In genomic region chr14:21104448-21105060, GRCh38 we compare ENCODE assay signal across 8 cellular contexts. TPM values are rescaled to one million over a fixed set of nuclear protein-coding genes. Genes with fewer than 3 reads are reported as not detected.
A peak's percentile ranks its signal among the peaks of the same experiment; 100 is the strongest.
DNase-seq lines count a peak whose midpoint lies in the region; ATAC-seq, FAIRE-seq and TF ChIP-seq lines count a peak whose summit lies in the region.

No MANE protein-coding gene starts in this region.

- no peak; a peak in 1 of 4 replicates for TF ChIP-seq EP300 in GM12878 (IDR thresholded peaks at IDR 0.05; ENCODE audit: borderline replicate concordance in 1 of 2, control insufficient read depth in 1 of 2, low read depth in 2 of 2, low read length in 2 of 2)

- 13% methylated on average over 8 of the region's 8 CpGs for WGBS in GM12878 (ENCODE audit: insufficient coverage, insufficient replicate concordance, low lambda C conversion rate, missing lambda C conversion rate)

- no peaks in the 10 kb centered on the region; a peak in 1 of 4 replicates for H3K27me3 ChIP-seq in GM12878 (replicated peaks in 1 of 2; ENCODE audit: control insufficient read depth in 2 of 2, insufficient read depth in 2 of 2, low read length in 1 of 2)

- H3K9me3 ChIP-seq in GM12878 (replicated peaks; ENCODE audit: control insufficient read depth, insufficient read depth, low read length): no peaks in the 10 kb centered on the region

- H3K4me3 ChIP-seq in GM08714 (ENCODE audit: low read length): peak overlapping the region; percentile 91
- H3K4me3 ChIP-seq in GM12878: peak overlapping the region; percentile 76

- H3K4me2 ChIP-seq in GM12878 (ENCODE audit: control insufficient read depth, insufficient read depth): peak overlapping the region; percentile 89

- POLR2A ChIA-PET in GM12878 (lab: Charles Lee): interaction anchor here (0.7 to 4.1 kb wide), 6 partner anchors 9 to 406 kb away, joined by 3 to 21 read pairs (median 4); partner anchors contain the start of genes ARHGEF40 and METTL3

- no peaks in the 10 kb centered on the region for H4K20me1 ChIP-seq in GM12878 (ENCODE audit: control insufficient read depth, insufficient read depth)

- peak; percentile 56 for FAIRE-seq in GM12878 (lab: Jason Lieb, UNC)

- H3K36me3 ChIP-seq in GM12878 (ENCODE audit: control insufficient read depth in 2 of 2, insufficient read depth in 2 of 2, low read length in 1 of 2): no peaks in the 10 kb centered on the region

- H3K27ac ChIP-seq in GM12878 (ENCODE audit: control insufficient read depth, insufficient read depth): peak overlapping the region; percentile 92

- peak overlapping the region; percentile 96 for H2AFZ ChIP-seq in GM12878 (ENCODE audit: control insufficient read depth, low read depth, low read length)

- TF ChIP-seq RAD21 in GM12878 (IDR thresholded peaks at IDR 0.05; ENCODE audit: insufficient read depth, low read depth, low read length): peak; percentile 81

- H3K9ac ChIP-seq in GM12878 (ENCODE audit: control insufficient read depth, insufficient read depth, low read length): peak overlapping the region; percentile 93

- peaks cover 29% of the 10 kb centered on the region for H3K4me1 ChIP-seq in GM12878 (ENCODE audit: control insufficient read depth, insufficient read depth, low read length)

- TF ChIP-seq CTCF in GM12878 (IDR thresholded peaks at IDR 0.05 in 2 of 3, conservative IDR thresholded peaks at IDR 0.05 in 1 of 3; ENCODE audit: control insufficient read depth in 2 of 3, extremely low read depth in 1 of 3, insufficient read depth in 1 of 3, low read depth in 3 of 3, low read length in 3 of 3): peak; percentile 95 to 98 (median 95)

- SMC1A ChIA-PET in GM12878 (lab: Charles Lee; ENCODE audit: uncharacterized antibody, unreplicated experiment): interaction anchor here (0.6 to 8.3 kb wide), 19 partner anchors 10 to 452 kb away, joined by 3 to 99 read pairs (median 4); partner anchors contain the start of genes ARHGEF40 and SLC39A2

- DNase-seq in NCI-H1436 (lab: John Stamatoyannopoulos, UW) (peak; percentile 90), T-helper 1 cell (peak in 4 of 5 donors; percentile 50 to 64 (median 56)), GM12878 (ENCODE audit: low read depth, low spot score) (no peak), hypothalamus (lab: John Stamatoyannopoulos, UW) (peak in 47 of 51 donors; percentile 27 to 91 (median 68)), renal cortical epithelial cell (ENCODE audit: low read depth) (peak; percentile 63)

- in situ Hi-C loops in GM12878 (cut with MboI): loop anchor here (5.0 kb wide), 1 partner anchor 87 kb away; no protein-coding TSS in a partner anchor

- no peak for TF ChIP-seq POLR2A in GM12878 (IDR thresholded peaks at IDR 0.05; ENCODE audit: low read depth, low read length)

- ATAC-seq in HG02610 (IDR thresholded peaks at IDR 0.05; ENCODE audit: unreplicated experiment): peak; percentile 34
- peak; percentile 67 for ATAC-seq in GM12878
- ATAC-seq in HG03457 (IDR thresholded peaks at IDR 0.05; ENCODE audit: unreplicated experiment): no peak

- CTCF ChIA-PET in GM12878 (lab: Yijun Ruan, JAX): interaction anchor here (0.6 to 10.6 kb wide), 37 partner anchors 10 to 517 kb away, joined by 3 to 253 read pairs (median 5); partner anchors contain the start of genes ARHGEF40, RNASE13 and RNASE6

- BruUV-seq in GM12878 (replicated peaks; lab: Mats Ljungman, UMichigan): TSS peak; percentile 97

- intact Hi-C loops in GM12878 (cut with micrococcal nuclease; ENCODE audit: unreplicated experiment): loop anchor here (1.0 to 5.0 kb wide), 2 partner anchors 33 to 762 kb away; partner anchors contain the start of gene PARP2

- RAD21 ChIA-PET in GM12878 (lab: Charles Lee; ENCODE audit: unreplicated experiment): interaction anchor here (0.7 to 5.4 kb wide), 13 partner anchors 9 to 350 kb away, joined by 3 to 70 read pairs (median 4); partner anchors contain the start of gene ARHGEF40

- H3K79me2 ChIP-seq in GM12878 (ENCODE audit: control insufficient read depth, insufficient read depth, low read length): no peaks in the 10 kb centered on the region; the same call in 1 of the 2 replicates

RNA-seq across cellular contexts. Expression of gene TMEM253, which starts 3.7 kb away (rescaled TPM):
- not detected in 2 replicates for total RNA-seq in GM12878 (2013; cell fraction: nucleolus; rRNA removed)
- total RNA-seq in GM12878 (2014; rRNA removed) (not detected in 2 replicates), GM12878 (2014; rRNA removed; fragmentation: Illumina TruSeq; extraction: Trizol) (not detected in 2 replicates), GM12878 (2021) (not detected in 2 replicates), renal cortical epithelial cell (0.10 and 0.35 TPM in 2 replicates)
- polyA plus RNA-seq in GM12878 (2011; ENCODE audit: low read depth): not detected
- polyA plus RNA-seq in GM12878 (2011; rRNA removed) (0.09 and 0.11 TPM in 2 replicates), GM12878 (2014; fragmentation: Illumina TruSeq; extraction: Trizol) (not detected in 2 replicates), GM12878 (2014; fragmentation: Nextera tagmentation; extraction: Ambion mirVana) (under 1 TPM in 1 of 2 experiments, not detected in 1; 0.48 TPM), GM12878 (2014; rRNA removed) (not detected in 2 replicates), GM12878 (2016; fragmentation: Nextera tagmentation; extraction: Ambion mirVana) (not detected)
- polyA plus RNA-seq in GM12878 (2011; cell fraction: cytosol; rRNA removed): 0.07 and 0.10 TPM in 2 replicates
- polyA plus RNA-seq in GM12878 (2011; cell fraction: nucleus; rRNA removed): 0.12 and 0.22 TPM in 2 replicates
- not detected in 2 replicates for polyA plus RNA-seq in GM12878 (2012)
- not detected in 2 replicates for polyA minus RNA-seq in GM12878 (2011; rRNA and poly(A)+ RNA removed)
- not detected in 2 replicates for polyA minus RNA-seq in GM12878 (2011; cell fraction: cytosol; rRNA and poly(A)+ RNA removed)
- 0.24 and 0.67 TPM in 2 replicates for polyA minus RNA-seq in GM12878 (2011; cell fraction: nucleus; rRNA and poly(A)+ RNA removed)

RNA-seq across cellular contexts. Expression of gene ZNF219, which starts 6.1 kb away (rescaled TPM):
- 6.5 and 9.3 TPM in 2 replicates for total RNA-seq in GM12878 (2013; cell fraction: nucleolus; rRNA removed)
- total RNA-seq in GM12878 (2014; rRNA removed): 2.6 and 3.3 TPM in 2 replicates
- total RNA-seq in GM12878 (2014; rRNA removed; fragmentation: Illumina TruSeq; extraction: Trizol): 1.4 and 1.5 TPM in 2 replicates
- 4.2 and 6.4 TPM in 2 replicates for total RNA-seq in GM12878 (2021)
- 0.47 TPM for polyA plus RNA-seq in GM12878 (2011; ENCODE audit: low read depth)
- polyA plus RNA-seq in GM12878 (2011; rRNA removed): 1.6 and 2.2 TPM in 2 replicates
- polyA plus RNA-seq in GM12878 (2011; cell fraction: cytosol; rRNA removed): 3.4 and 5.2 TPM in 2 replicates
- polyA plus RNA-seq in GM12878 (2011; cell fraction: nucleus; rRNA removed): 13.6 and 16.7 TPM in 2 replicates
- polyA plus RNA-seq in GM12878 (2012): 2.2 and 2.6 TPM in 2 replicates
- polyA plus RNA-seq in GM12878 (2014; fragmentation: Illumina TruSeq; extraction: Trizol): 1.4 TPM in 1 of 2 replicates, not detected in the other
- under 1 TPM; 0.16 to 0.27 TPM for polyA plus RNA-seq in GM12878 (2014; fragmentation: Nextera tagmentation; extraction: Ambion mirVana)
- polyA plus RNA-seq in GM12878 (2014; rRNA removed): 3.4 and 4.3 TPM in 2 replicates
- 1 to 10 TPM; 1.6 to 2.9 TPM for polyA plus RNA-seq in GM12878 (2016; fragmentation: Nextera tagmentation; extraction: Ambion mirVana)
- polyA minus RNA-seq in GM12878 (2011; rRNA and poly(A)+ RNA removed): 3.3 and 6.0 TPM in 2 replicates
- 0.80 and 1.1 TPM in 2 replicates for polyA minus RNA-seq in GM12878 (2011; cell fraction: cytosol; rRNA and poly(A)+ RNA removed)
- polyA minus RNA-seq in GM12878 (2011; cell fraction: nucleus; rRNA and poly(A)+ RNA removed): 8.8 and 13.0 TPM in 2 replicates
- 6.6 and 14.9 TPM in 2 replicates for total RNA-seq in renal cortical epithelial cell

RNA-seq across cellular contexts. Expression of gene ARHGEF40, which starts 34.5 kb away (rescaled TPM):
- total RNA-seq in GM12878 (2013; cell fraction: nucleolus; rRNA removed): 0.86 and 1.4 TPM in 2 replicates
- total RNA-seq in GM12878 (2014; rRNA removed) (0.05 and 0.06 TPM in 2 replicates), GM12878 (2014; rRNA removed; fragmentation: Illumina TruSeq; extraction: Trizol) (0.04 TPM in 1 of 2 replicates, not detected in the other), GM12878 (2021) (0.31 and 0.35 TPM in 2 replicates), renal cortical epithelial cell (42.0 and 64.4 TPM in 2 replicates)
- polyA plus RNA-seq in GM12878 (2011; ENCODE audit: low read depth): not detected
- polyA plus RNA-seq in GM12878 (2011; rRNA removed) (0.12 and 0.26 TPM in 2 replicates), GM12878 (2014; fragmentation: Illumina TruSeq; extraction: Trizol) (0.03 TPM in 1 of 2 replicates, not detected in the other), GM12878 (2014; fragmentation: Nextera tagmentation; extraction: Ambion mirVana) (not detected), GM12878 (2014; rRNA removed) (0.03 and 0.04 TPM in 2 replicates), GM12878 (2016; fragmentation: Nextera tagmentation; extraction: Ambion mirVana) (under 1 TPM; 0.11 to 0.25 TPM)
- polyA plus RNA-seq in GM12878 (2011; cell fraction: cytosol; rRNA removed): 0.27 and 0.45 TPM in 2 replicates
- polyA plus RNA-seq in GM12878 (2011; cell fraction: nucleus; rRNA removed): 0.57 and 0.99 TPM in 2 replicates
- 0.04 and 0.18 TPM in 2 replicates for polyA plus RNA-seq in GM12878 (2012)
- polyA minus RNA-seq in GM12878 (2011; rRNA and poly(A)+ RNA removed): 0.07 and 0.31 TPM in 2 replicates
- polyA minus RNA-seq in GM12878 (2011; cell fraction: cytosol; rRNA and poly(A)+ RNA removed): not detected in 2 replicates
- polyA minus RNA-seq in GM12878 (2011; cell fraction: nucleus; rRNA and poly(A)+ RNA removed): 0.19 and 0.36 TPM in 2 replicates

RNA-seq across cellular contexts. Expression of gene RNASE8, which starts 46.9 kb away (rescaled TPM):
- not detected in 2 replicates for total RNA-seq in GM12878 (2013; cell fraction: nucleolus; rRNA removed)
- total RNA-seq in GM12878 (2014; rRNA removed) (not detected in 2 replicates), GM12878 (2014; rRNA removed; fragmentation: Illumina TruSeq; extraction: Trizol) (not detected in 2 replicates), GM12878 (2021) (not detected in 2 replicates), renal cortical epithelial cell (not detected in 2 replicates)
- not detected for polyA plus RNA-seq in GM12878 (2011; ENCODE audit: low read depth)
- polyA plus RNA-seq in GM12878 (2011; rRNA removed) (not detected in 2 replicates), GM12878 (2014; fragmentation: Illumina TruSeq; extraction: Trizol) (not detected in 2 replicates), GM12878 (2014; fragmentation: Nextera tagmentation; extraction: Ambion mirVana) (not detected), GM12878 (2014; rRNA removed) (not detected in 2 replicates), GM12878 (2016; fragmentation: Nextera tagmentation; extraction: Ambion mirVana) (not detected)
- not detected in 2 replicates for polyA plus RNA-seq in GM12878 (2011; cell fraction: cytosol; rRNA removed)
- not detected in 2 replicates for polyA plus RNA-seq in GM12878 (2011; cell fraction: nucleus; rRNA removed)
- polyA plus RNA-seq in GM12878 (2012): not detected in 2 replicates
- not detected in 2 replicates for polyA minus RNA-seq in GM12878 (2011; rRNA and poly(A)+ RNA removed)
- polyA minus RNA-seq in GM12878 (2011; cell fraction: cytosol; rRNA and poly(A)+ RNA removed): not detected in 2 replicates
- not detected in 2 replicates for polyA minus RNA-seq in GM12878 (2011; cell fraction: nucleus; rRNA and poly(A)+ RNA removed)

RNA-seq across cellular contexts. Expression of gene OR5AU1, which starts 51.3 kb away (rescaled TPM):
- not detected in 2 replicates for total RNA-seq in GM12878 (2013; cell fraction: nucleolus; rRNA removed)
- total RNA-seq in GM12878 (2014; rRNA removed) (not detected in 2 replicates), GM12878 (2014; rRNA removed; fragmentation: Illumina TruSeq; extraction: Trizol) (not detected in 2 replicates), GM12878 (2021) (not detected in 2 replicates), renal cortical epithelial cell (not detected in 2 replicates)
- polyA plus RNA-seq in GM12878 (2011; ENCODE audit: low read depth): not detected
- polyA plus RNA-seq in GM12878 (2011; rRNA removed) (not detected in 2 replicates), GM12878 (2014; fragmentation: Illumina TruSeq; extraction: Trizol) (not detected in 2 replicates), GM12878 (2014; fragmentation: Nextera tagmentation; extraction: Ambion mirVana) (not detected), GM12878 (2014; rRNA removed) (not detected in 2 replicates), GM12878 (2016; fragmentation: Nextera tagmentation; extraction: Ambion mirVana) (not detected)
- not detected in 2 replicates for polyA plus RNA-seq in GM12878 (2011; cell fraction: cytosol; rRNA removed)
- not detected in 2 replicates for polyA plus RNA-seq in GM12878 (2011; cell fraction: nucleus; rRNA removed)
- not detected in 2 replicates for polyA plus RNA-seq in GM12878 (2012)
- polyA minus RNA-seq in GM12878 (2011; rRNA and poly(A)+ RNA removed): not detected in 2 replicates
- not detected in 2 replicates for polyA minus RNA-seq in GM12878 (2011; cell fraction: cytosol; rRNA and poly(A)+ RNA removed)
- not detected in 2 replicates for polyA minus RNA-seq in GM12878 (2011; cell fraction: nucleus; rRNA and poly(A)+ RNA removed)

Comparison
In these comparisons a context has a peak if more than half of its experiments do, and no peak if none do; other contexts are left out.
1. RNA of gene ARHGEF40, which starts 34.5 kb away (total RNA-seq): 42.0 to 64.4 TPM in renal cortical epithelial cell; 0.04 to 1.4 TPM in GM12878; every median in the first group is over 10 times any median in the second.